In the genomic region with DNA sequence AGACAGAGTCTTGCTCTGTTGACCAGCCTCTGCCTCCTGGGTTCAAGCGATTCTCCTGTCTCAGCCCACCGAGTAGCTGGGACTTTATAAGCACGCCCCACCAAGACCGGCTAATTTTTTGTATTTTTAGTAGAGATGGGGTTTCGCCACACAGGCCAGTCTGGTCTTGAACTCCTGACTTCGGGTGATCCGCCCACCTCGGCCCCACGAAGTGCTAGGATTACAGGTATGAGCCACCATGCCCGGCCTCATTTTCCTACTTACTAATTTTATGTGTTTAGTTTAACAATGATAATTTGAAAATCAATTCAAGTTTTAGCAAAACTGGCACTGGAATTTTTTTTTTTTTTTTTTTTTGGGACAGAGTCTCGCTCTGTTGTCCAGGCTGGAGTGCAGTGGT, we compare ENCODE assay signal across 18 cellular contexts.
"Had no signal": no experiment of that assay in that cellular context is flagged by ENCODE, and none has a peak within 500 bp of the region (broad histone marks: within the 10 kb centered on the region; RNA-seq: fewer than 3 reads in every experiment).

No MANE protein-coding gene starts in this region.

- H3K27ac Mint-ChIP-seq: activated CD4-positive, alpha-beta memory T cell treated with anti-CD3 and anti-CD28 coated beads for 36 hours; activated CD4-positive, alpha-beta T cell treated with anti-CD3 and anti-CD28 coated beads for 36 hours; activated naive CD8-positive, alpha-beta T cell treated with anti-CD3 and anti-CD28 coated beads, Interleukin-2, amount 10 ng/mL, durations not matched to agents 7 days and 5 days; activated T-helper 17 cell treated with anti-CD3 and anti-CD28 coated beads, Interleukin-2, amount 50 U/mL, for 72 hours had no signal

- H3K27ac ChIP-seq: body of pancreas, dorsolateral prefrontal cortex, left lung, prostate gland, WERI-Rb-1 had no signal

- H3K4me1 ChIP-seq: body of pancreas, left lung, prostate gland had no signal

- ATAC-seq: body of pancreas, left lung, right cardiac atrium had no signal

- H3K9me3 Mint-ChIP-seq: activated CD4-positive, alpha-beta memory T cell treated with anti-CD3 and anti-CD28 coated beads for 36 hours; activated T-helper 17 cell treated with anti-CD3 and anti-CD28 coated beads, Interleukin-2, amount 50 U/mL, for 72 hours; neural crest cell had no signal

- H3K4me3 ChIP-seq: body of pancreas, dorsolateral prefrontal cortex, left lung, prostate gland, thoracic aorta had no signal

- H3K36me3 ChIP-seq: prostate gland, WERI-Rb-1 had no signal

- H3K4me3 Mint-ChIP-seq: activated CD4-positive, alpha-beta memory T cell treated with anti-CD3 and anti-CD28 coated beads for 36 hours; activated CD4-positive, alpha-beta T cell treated with anti-CD3 and anti-CD28 coated beads for 36 hours; activated naive CD8-positive, alpha-beta T cell treated with anti-CD3 and anti-CD28 coated beads, Interleukin-2, amount 10 ng/mL, durations not matched to agents 7 days and 5 days; activated T-helper 17 cell treated with anti-CD3 and anti-CD28 coated beads, Interleukin-2, amount 50 U/mL, for 72 hours; neural crest cell had no signal

- H3K27me3 Mint-ChIP-seq: activated CD4-positive, alpha-beta memory T cell treated with anti-CD3 and anti-CD28 coated beads for 36 hours; activated CD4-positive, alpha-beta T cell treated with anti-CD3 and anti-CD28 coated beads for 36 hours; activated naive CD8-positive, alpha-beta T cell treated with anti-CD3 and anti-CD28 coated beads, Interleukin-2, amount 10 ng/mL, durations not matched to agents 7 days and 5 days; activated T-helper 17 cell treated with anti-CD3 and anti-CD28 coated beads, Interleukin-2, amount 50 U/mL, for 72 hours had no signal

- H3K9me3 ChIP-seq: body of pancreas, left lung, prostate gland, thoracic aorta had no signal

- H3K27me3 ChIP-seq: body of pancreas, dorsolateral prefrontal cortex, left lung had no signal

- DNase-seq: activated CD4-positive, alpha-beta memory T cell treated with anti-CD3 and anti-CD28 coated beads for 36 hours; activated CD4-positive, alpha-beta T cell treated with anti-CD3 and anti-CD28 coated beads for 36 hours; activated naive CD4-positive, alpha-beta T cell treated with Interleukin-2 at 50 U/mL for 16 hours; activated naive CD8-positive, alpha-beta T cell treated with anti-CD3 and anti-CD28 coated beads, Interleukin-2, amount 10 ng/mL, durations not matched to agents 7 days and 5 days; amygdala; body of pancreas; dorsolateral prefrontal cortex; foreskin melanocyte; head of caudate nucleus; left lung; SW 1271; T-helper 2 cell; WERI-Rb-1 had no signal
